8 cellular contexts compared by ENCODE assay signal in the genomic region with DNA sequence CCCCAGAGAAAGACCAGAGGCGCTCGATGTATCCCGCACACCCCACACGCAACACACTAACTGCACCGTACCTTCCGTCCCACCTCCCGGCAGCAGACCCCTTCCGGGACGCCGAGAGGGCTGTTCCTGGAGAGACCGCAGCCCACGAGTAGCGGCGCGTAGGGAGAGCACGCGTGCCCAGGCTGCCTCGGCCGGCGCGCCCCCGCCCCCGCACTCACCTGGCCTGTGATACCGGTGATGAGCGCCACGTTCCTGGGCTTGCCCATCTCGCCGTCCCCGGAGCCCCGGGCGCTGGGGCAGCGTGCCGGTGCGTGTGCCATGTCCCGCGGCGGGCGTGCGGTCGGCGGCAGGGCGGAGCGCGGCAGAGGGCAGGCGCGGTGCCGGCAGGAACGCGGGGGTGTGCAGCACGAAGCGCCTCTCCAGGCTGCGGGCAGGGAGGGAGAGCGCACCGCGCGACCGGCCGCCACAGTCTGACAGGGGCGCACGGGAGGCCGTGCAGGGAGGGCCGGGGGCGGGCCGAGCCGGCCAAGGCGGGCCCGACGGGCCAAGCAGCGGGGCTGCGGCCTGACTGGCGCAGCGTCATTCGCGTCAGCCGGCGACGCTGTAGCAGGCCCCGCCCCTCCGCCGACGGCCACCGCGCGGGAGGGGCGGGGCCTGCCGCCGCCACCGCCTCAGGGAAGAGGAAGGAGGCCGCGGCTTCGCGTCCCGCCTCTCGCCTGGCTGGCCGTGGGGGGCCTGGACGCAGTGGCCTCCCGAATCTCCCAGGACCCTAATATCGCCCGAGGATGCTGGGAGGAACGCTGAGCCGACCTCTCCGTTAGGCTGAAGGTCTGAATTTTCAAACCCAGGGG. TPM values are rescaled to one million over a fixed set of nuclear protein-coding genes. Genes with fewer than 3 reads are reported as not detected.
DNase-seq lines count a peak whose midpoint lies in the region; ATAC-seq lines count a peak whose summit lies in the region.

A gene (minus strand): TSS at position 503 of the 851 bp plus-strand sequence.

- DNase-seq in D341Med (ENCODE audit: low spot score) (peak; percentile 100), HUDEP-2 (lab: John Stamatoyannopoulos, UW; ENCODE audit: unreplicated experiment in 76 of 76) (peak in 73 of 76 experiments; percentile 47 to 93 (median 80)), OCI-M1 (lab: John Stamatoyannopoulos, UW) (peak; percentile 97), activated T-cell treated with anti-CD3 and anti-CD28 coated beads for 4 hours (peak; percentile 63), epithelial cell of prostate (ENCODE audit: low read depth, low spot score) (peak; percentile 37), mucosa of gallbladder (ENCODE audit: low spot score) (peak; percentile 88)
- peak; percentile 73 for DNase-seq in stimulated activated CD8-positive, alpha-beta memory T cell treated with anti-CD3 and anti-CD28 coated beads, Interleukin-4, amount 100 ng/mL, for 24 hours (ENCODE audit: low read depth)

- H3K27ac ChIP-seq in epithelial cell of prostate = peak within 1 kb of the TSS; percentile 76

- ATAC-seq in GM21381 (IDR thresholded peaks at IDR 0.05; ENCODE audit: unreplicated experiment) = peak; percentile 88

RNA-seq across cellular contexts. Expression of the gene that starts here (rescaled TPM):
- total RNA-seq in mucosa of gallbladder = 105 TPM

Comparison
In these comparisons a context has a peak if more than half of its experiments do, and no peak if none do; other contexts are left out.
1. Peak in every context shown above with its lines: DNase-seq, ATAC-seq and H3K27ac ChIP-seq.
2. DNase-seq: peak in every context shown above with its lines; median percentile 100 in D341Med; 97 in OCI-M1; 88 in mucosa of gallbladder; 80 in HUDEP-2; 73 in stimulated activated CD8-positive, alpha-beta memory T cell treated with anti-CD3 and anti-CD28 coated beads, Interleukin-4, amount 100 ng/mL, for 24 hours; 63 in activated T-cell treated with anti-CD3 and anti-CD28 coated beads for 4 hours; 37 in epithelial cell of prostate.